In the genomic region with DNA sequence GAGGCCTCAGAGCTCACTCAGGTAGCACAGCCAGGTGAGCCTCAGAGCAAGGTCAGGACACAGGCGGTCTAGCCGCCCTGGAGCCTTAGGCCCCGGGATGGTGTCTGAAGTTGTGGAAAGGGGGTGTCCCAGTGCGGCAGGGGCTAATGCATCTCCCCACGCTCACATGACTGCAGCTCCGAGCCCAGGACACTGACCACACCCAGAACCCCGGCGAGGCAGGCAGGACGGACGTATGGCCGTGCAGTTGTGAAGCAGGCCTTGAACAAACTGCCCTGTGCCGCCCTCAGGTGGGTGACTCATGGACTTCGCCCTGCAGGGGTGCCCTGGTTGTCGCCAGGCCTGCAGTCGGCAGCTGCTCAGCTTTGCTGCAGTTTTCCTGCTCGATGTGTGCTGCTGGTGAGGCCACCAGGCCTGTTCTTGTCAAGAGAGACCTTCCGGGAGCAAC, we compare ENCODE assay signal across 10 cellular contexts. TPM values are rescaled to one million over a fixed set of nuclear protein-coding genes. Genes with fewer than 3 reads are reported as not detected.
DNase-seq lines count a peak whose midpoint lies in the region; ATAC-seq, FAIRE-seq and TF ChIP-seq lines count a peak whose summit lies in the region.
"Had no signal": no experiment of that assay in that cellular context is flagged by ENCODE, and none has a peak within 500 bp of the region (broad histone marks: within the 10 kb centered on the region; RNA-seq: fewer than 3 reads in every experiment).

No MANE protein-coding gene starts in this region.

- POLR2A ChIA-PET in Caco-2 (lab: Charles Lee) (no interaction called here), HepG2 (lab: Yijun Ruan, JAX) (interaction anchor here (0.6 to 1.2 kb wide), 8 partner anchors 11 to 406 kb away, joined by 3 to 6 read pairs (median 3); no protein-coding TSS in a partner anchor), GM10248 (lab: Yijun Ruan, JAX) (no interaction called here)

- no peaks in the 10 kb centered on the region for H4K20me1 ChIP-seq in HepG2 (ENCODE audit: insufficient read depth, low read length)

- TF ChIP-seq EP300 in HepG2 (IDR thresholded peaks at IDR 0.05; ENCODE audit: low read depth in 2 of 2, low read length in 2 of 2), result peak; percentile 28 to 38; a peak in 2 of 4 replicates
- no peak for TF ChIP-seq EP300 in HepG2 (CRISPR knock-in tag; IDR thresholded peaks at IDR 0.05; ENCODE audit: borderline replicate concordance)

- 20% methylated on average over 1 of the region's 17 CpGs for WGBS in HepG2 (ENCODE audit: low lambda C conversion rate)

- BruUV-seq in Caco-2 (replicated peaks; lab: Mats Ljungman, UMichigan) (no TSS peak), HepG2 (replicated peaks; lab: Mats Ljungman, UMichigan) (no TSS peak)

- peaks cover 49% of the 10 kb centered on the region for H3K79me2 ChIP-seq in HepG2 (ENCODE audit: insufficient read depth, low read length)

- intact Hi-C loops in Caco-2 (cut with micrococcal nuclease; ENCODE audit: unreplicated experiment) (no loop called here), HepG2 (cut with micrococcal nuclease; ENCODE audit: unreplicated experiment) (loop anchor here (5.0 kb wide), 1 partner anchor 400 kb away; no protein-coding TSS in a partner anchor)

- no peak overlapping the region for H3K9ac ChIP-seq in HepG2 (ENCODE audit: insufficient read depth, low read depth, low read length)

- TF ChIP-seq POLR2A in HepG2 (IDR thresholded peaks at IDR 0.05; ENCODE audit: insufficient read depth in 1 of 2, low read depth in 2 of 2, low read length in 2 of 2), result peak in 1 of 2 experiments; percentile 54; a peak in 2 of 4 replicates

- in situ Hi-C loops in KBM-7 (cut with MboI; ENCODE audit: low pct_unique_long_range_greater_than_20kb, low sequenced_read_pairs), result no loop called here
- in situ Hi-C loops in astrocyte of the spinal cord (cut with HindIII; ENCODE audit: low sequenced_read_pairs), result no loop called here
- in situ Hi-C loops in HepG2 (cut with HindIII; ENCODE audit: extremely low pct_ligation_motif_present, low pct_unique_long_range_greater_than_20kb), result no loop called here

- ATAC-seq in HepG2, result peak; percentile 98
- no peak for ATAC-seq in HG03457 (IDR thresholded peaks at IDR 0.05; ENCODE audit: unreplicated experiment)

- peak; percentile 82 for TF ChIP-seq RAD21 in HepG2 (CRISPR knock-in tag; IDR thresholded peaks at IDR 0.05)

- no peak overlapping the region for H2AFZ ChIP-seq in HepG2 (ENCODE audit: low read length)

- H3K4me1 ChIP-seq in Caco-2, result 0 out of 2 replicates have a peak, but pooled peaks cover 3% of the 10 kb centered on the region
- H3K4me1 ChIP-seq in HepG2 (ENCODE audit: insufficient read depth, low read length), result peaks cover 61% of the 10 kb centered on the region

- H3K36me3 ChIP-seq in Caco-2 (ENCODE audit: control insufficient read depth, insufficient read depth, low read length) (peaks cover 4% of the 10 kb centered on the region; the same call in 1 of the 2 replicates), HepG2 (replicated peaks in 1 of 2; ENCODE audit: control insufficient read depth in 1 of 2, insufficient read depth in 2 of 2, low read length in 2 of 2) (peaks cover 7 to 35% of the 10 kb centered on the region in 2 experiments)

- H3K27ac ChIP-seq in HepG2 (ENCODE audit: extremely low read length, insufficient read depth, low read length), result peak overlapping the region; percentile 49

- no peaks in the 10 kb centered on the region for H3K27me3 ChIP-seq in Caco-2 (replicated peaks; ENCODE audit: control insufficient read depth, insufficient read depth, low read length)
- H3K27me3 ChIP-seq in HepG2 (ENCODE audit: control insufficient read depth in 1 of 2, insufficient read depth in 2 of 2, low read length in 2 of 2), result no peaks in the 10 kb centered on the region

- TF ChIP-seq CTCF in Caco-2 (IDR thresholded peaks at IDR 0.05; ENCODE audit: insufficient read depth in 1 of 2, low read depth in 1 of 2, low read length in 1 of 2, severe bottlenecking in 1 of 2, unreplicated experiment in 1 of 2), result no peak
- peak; percentile 39 for TF ChIP-seq CTCF in astrocyte of the spinal cord (IDR thresholded peaks at IDR 0.05; ENCODE audit: low read depth, low read length)
- peak; percentile 98 for TF ChIP-seq CTCF in HepG2 (CRISPR knock-in tag; IDR thresholded peaks at IDR 0.05)
- TF ChIP-seq CTCF in GM10248 (IDR thresholded peaks at IDR 0.05; ENCODE audit: control extremely low read depth, extremely low read depth, low read depth, missing control alignments), result no peak

- H3K4me3 ChIP-seq in Caco-2 (ENCODE audit: low read depth, low read length) (no peak overlapping the region), astrocyte of the spinal cord (ENCODE audit: low read depth, low read length) (no peak overlapping the region), HepG2 (replicated peaks in 1 of 3; ENCODE audit: insufficient read depth in 1 of 3, low read depth in 2 of 3, low read length in 3 of 3) (no peak overlapping the region; a peak in 1 of 6 replicates)

- H3K4me1 Mint-ChIP-seq in Caco-2 (ENCODE audit: low read depth, unreplicated experiment), result no peaks in the 10 kb centered on the region

- peak; percentile 92 for FAIRE-seq in HepG2 (lab: Jason Lieb, UNC)

- CTCF ChIA-PET in Caco-2 (lab: Charles Lee) (no interaction called here), HepG2 (lab: Yijun Ruan, JAX; ENCODE audit: low intra/inter-chr PET ratio, low total read pairs) (interaction anchor here (1.6 kb wide), 1 partner anchor 468 kb away, joined by 5 read pairs; no protein-coding TSS in a partner anchor), GM10248 (lab: Yijun Ruan, JAX) (interaction anchor here (1.1 to 1.5 kb wide), 4 partner anchors 9 to 141 kb away, joined by 3 to 4 read pairs (median 3); no protein-coding TSS in a partner anchor)

- peak overlapping the region; percentile 47 for H3K4me2 ChIP-seq in HepG2 (ENCODE audit: low read depth, low read length)

- no peak overlapping the region for H3K4me3 Mint-ChIP-seq in Caco-2 (ENCODE audit: unreplicated experiment)

- no peaks in the 10 kb centered on the region for H3K9me3 Mint-ChIP-seq in Caco-2 (ENCODE audit: unreplicated experiment)
- H3K9me3 Mint-ChIP-seq: activated naive CD4-positive, alpha-beta T cell treated with anti-CD3 and anti-CD28 coated beads, Interleukin-2, amount 50 U/mL, for 72 hours had no signal

- peaks cover 22% of the 10 kb centered on the region for H3K36me3 Mint-ChIP-seq in Caco-2 (ENCODE audit: insufficient read depth, unreplicated experiment)
- H3K36me3 Mint-ChIP-seq: activated naive CD4-positive, alpha-beta T cell treated with anti-CD3 and anti-CD28 coated beads, Interleukin-2, amount 50 U/mL, for 72 hours had no signal

- no peaks in the 10 kb centered on the region for H3K27me3 Mint-ChIP-seq in Caco-2 (ENCODE audit: insufficient read depth, unreplicated experiment)

- H3K9me3 ChIP-seq in Caco-2 (peaks cover 12% of the 10 kb centered on the region), HepG2 (ENCODE audit: low read length) (peaks cover 15% of the 10 kb centered on the region)

- DNase-seq in Caco-2 (peak; percentile 25 to 41), KBM-7 (peak; percentile 34), astrocyte of the spinal cord (ENCODE audit: low read depth, low spot score) (peak; percentile 71), HepG2 (ENCODE audit: low spot score) (peak; percentile 86), NCI-H187 treated with DMSO at 0.1 percent for 48 hours (lab: John Stamatoyannopoulos, UW) (no peak), NCI-H2107 treated with DMSO at 0.1 percent for 48 hours (lab: John Stamatoyannopoulos, UW; ENCODE audit: unreplicated experiment) (no peak), GM10248 (ENCODE audit: extremely low spot score) (no peak)
- DNase-seq: IMR-90 had no signal

- H3K27ac Mint-ChIP-seq in Caco-2 (ENCODE audit: unreplicated experiment), result no peak overlapping the region

RNA-seq across cellular contexts. Expression of a gene that starts 5.0 kb away (rescaled TPM):
- total RNA-seq in Caco-2 (2022) (56.6 and 60.0 TPM in 2 replicates), HepG2 (2016; rRNA removed; fragmentation: Illumina TruSeq; extraction: Trizol) (28.2 and 29.2 TPM in 2 replicates)
- 36.8 and 38.5 TPM in 2 replicates for total RNA-seq in HepG2 (2016; cell fraction: cytosol; rRNA removed; fragmentation: Illumina TruSeq; extraction: Trizol; ENCODE audit: low read depth)
- 22.1 and 28.2 TPM in 2 replicates for total RNA-seq in HepG2 (2016; cell fraction: insoluble cytoplasmic fraction; rRNA removed; fragmentation: Illumina TruSeq; extraction: Trizol)
- 16.2 and 18.2 TPM in 2 replicates for total RNA-seq in HepG2 (2016; cell fraction: membrane; rRNA removed; fragmentation: Illumina TruSeq; extraction: Trizol)
- total RNA-seq in HepG2 (2016; cell fraction: nucleus; rRNA removed; fragmentation: Illumina TruSeq; extraction: Trizol), result 14.2 and 14.5 TPM in 2 replicates
- 7.9 and 9.0 TPM in 2 replicates for polyA plus RNA-seq in HepG2 (2011; rRNA removed)
- 8.2 and 10.4 TPM in 2 replicates for polyA plus RNA-seq in HepG2 (2011; cell fraction: cytosol; rRNA removed)
- polyA plus RNA-seq in HepG2 (2011; cell fraction: nucleus; rRNA removed), result 11.2 and 11.4 TPM in 2 replicates
- 17.4 and 18.1 TPM in 2 replicates for polyA plus RNA-seq in HepG2 (2012)
- polyA plus RNA-seq in HepG2 (2016; cell fraction: cytosol; fragmentation: Illumina TruSeq; extraction: Trizol; ENCODE audit: low read depth), result 6.9 and 8.4 TPM in 2 replicates
- 26.6 and 31.8 TPM in 2 replicates for polyA plus RNA-seq in HepG2 (2016; cell fraction: insoluble cytoplasmic fraction; fragmentation: Illumina TruSeq; extraction: Trizol; ENCODE audit: low read depth)
- polyA plus RNA-seq in HepG2 (2016; cell fraction: membrane; fragmentation: Illumina TruSeq; extraction: Trizol; ENCODE audit: low read depth), result 9.5 and 9.9 TPM in 2 replicates
- polyA plus RNA-seq in HepG2 (2016; cell fraction: nucleus; fragmentation: Illumina TruSeq; extraction: Trizol; ENCODE audit: insufficient read depth, low read depth), result 32.1 and 33.3 TPM in 2 replicates
- 18.3 and 37.7 TPM in 2 replicates for polyA minus RNA-seq in HepG2 (2011; rRNA and poly(A)+ RNA removed; ENCODE audit: low replicate concordance)
- 9.6 and 10.1 TPM in 2 replicates for polyA minus RNA-seq in HepG2 (2011; cell fraction: cytosol; rRNA and poly(A)+ RNA removed)
- 8.6 and 12.4 TPM in 2 replicates for polyA minus RNA-seq in HepG2 (2011; cell fraction: nucleus; rRNA and poly(A)+ RNA removed)

RNA-seq across cellular contexts. Expression of a gene that starts 5.6 kb away (rescaled TPM):
- 51.4 and 53.4 TPM in 2 replicates for total RNA-seq in Caco-2 (2022)
- total RNA-seq in HepG2 (2016; rRNA removed; fragmentation: Illumina TruSeq; extraction: Trizol), result 21.5 and 24.2 TPM in 2 replicates
- 9.3 and 11.4 TPM in 2 replicates for total RNA-seq in HepG2 (2016; cell fraction: cytosol; rRNA removed; fragmentation: Illumina TruSeq; extraction: Trizol; ENCODE audit: low read depth)
- 21.5 and 22.4 TPM in 2 replicates for total RNA-seq in HepG2 (2016; cell fraction: insoluble cytoplasmic fraction; rRNA removed; fragmentation: Illumina TruSeq; extraction: Trizol)
- total RNA-seq in HepG2 (2016; cell fraction: membrane; rRNA removed; fragmentation: Illumina TruSeq; extraction: Trizol), result 10.7 and 11.7 TPM in 2 replicates
- 14.3 and 17.6 TPM in 2 replicates for total RNA-seq in HepG2 (2016; cell fraction: nucleus; rRNA removed; fragmentation: Illumina TruSeq; extraction: Trizol)
- 11.8 and 11.9 TPM in 2 replicates for polyA plus RNA-seq in HepG2 (2011; rRNA removed)
- polyA plus RNA-seq in HepG2 (2011; cell fraction: cytosol; rRNA removed), result 9.1 and 16.3 TPM in 2 replicates
- polyA plus RNA-seq in HepG2 (2011; cell fraction: nucleus; rRNA removed), result 28.7 and 38.5 TPM in 2 replicates
- polyA plus RNA-seq in HepG2 (2012), result 12.3 and 13.8 TPM in 2 replicates
- polyA plus RNA-seq in HepG2 (2016; cell fraction: cytosol; fragmentation: Illumina TruSeq; extraction: Trizol; ENCODE audit: low read depth), result 2.6 and 3.4 TPM in 2 replicates
- polyA plus RNA-seq in HepG2 (2016; cell fraction: insoluble cytoplasmic fraction; fragmentation: Illumina TruSeq; extraction: Trizol; ENCODE audit: low read depth), result 29.1 and 34.4 TPM in 2 replicates
- 7.7 and 8.4 TPM in 2 replicates for polyA plus RNA-seq in HepG2 (2016; cell fraction: membrane; fragmentation: Illumina TruSeq; extraction: Trizol; ENCODE audit: low read depth)
- polyA plus RNA-seq in HepG2 (2016; cell fraction: nucleus; fragmentation: Illumina TruSeq; extraction: Trizol; ENCODE audit: insufficient read depth, low read depth), result 31.1 and 34.8 TPM in 2 replicates
- polyA minus RNA-seq in HepG2 (2011; rRNA and poly(A)+ RNA removed; ENCODE audit: low replicate concordance), result 34.6 and 56.2 TPM in 2 replicates
- polyA minus RNA-seq in HepG2 (2011; cell fraction: cytosol; rRNA and poly(A)+ RNA removed), result 16.3 and 29.9 TPM in 2 replicates
- 11.7 and 12.9 TPM in 2 replicates for polyA minus RNA-seq in HepG2 (2011; cell fraction: nucleus; rRNA and poly(A)+ RNA removed)

Comparison
In these comparisons a context has a peak if more than half of its experiments do, and no peak if none do; other contexts are left out.
1. DNase-seq: peak in Caco-2 (2 of 2), KBM-7 (single experiment), astrocyte of the spinal cord (single experiment) and HepG2 (single experiment); none in NCI-H187 treated with DMSO at 0.1 percent for 48 hours (single experiment), NCI-H2107 treated with DMSO at 0.1 percent for 48 hours (single experiment) and GM10248 (single experiment).
2. CTCF ChIP-seq: peak in astrocyte of the spinal cord (single experiment) and HepG2 (single experiment); none in Caco-2 (0 of 2) and GM10248 (single experiment).